In the genomic region with DNA sequence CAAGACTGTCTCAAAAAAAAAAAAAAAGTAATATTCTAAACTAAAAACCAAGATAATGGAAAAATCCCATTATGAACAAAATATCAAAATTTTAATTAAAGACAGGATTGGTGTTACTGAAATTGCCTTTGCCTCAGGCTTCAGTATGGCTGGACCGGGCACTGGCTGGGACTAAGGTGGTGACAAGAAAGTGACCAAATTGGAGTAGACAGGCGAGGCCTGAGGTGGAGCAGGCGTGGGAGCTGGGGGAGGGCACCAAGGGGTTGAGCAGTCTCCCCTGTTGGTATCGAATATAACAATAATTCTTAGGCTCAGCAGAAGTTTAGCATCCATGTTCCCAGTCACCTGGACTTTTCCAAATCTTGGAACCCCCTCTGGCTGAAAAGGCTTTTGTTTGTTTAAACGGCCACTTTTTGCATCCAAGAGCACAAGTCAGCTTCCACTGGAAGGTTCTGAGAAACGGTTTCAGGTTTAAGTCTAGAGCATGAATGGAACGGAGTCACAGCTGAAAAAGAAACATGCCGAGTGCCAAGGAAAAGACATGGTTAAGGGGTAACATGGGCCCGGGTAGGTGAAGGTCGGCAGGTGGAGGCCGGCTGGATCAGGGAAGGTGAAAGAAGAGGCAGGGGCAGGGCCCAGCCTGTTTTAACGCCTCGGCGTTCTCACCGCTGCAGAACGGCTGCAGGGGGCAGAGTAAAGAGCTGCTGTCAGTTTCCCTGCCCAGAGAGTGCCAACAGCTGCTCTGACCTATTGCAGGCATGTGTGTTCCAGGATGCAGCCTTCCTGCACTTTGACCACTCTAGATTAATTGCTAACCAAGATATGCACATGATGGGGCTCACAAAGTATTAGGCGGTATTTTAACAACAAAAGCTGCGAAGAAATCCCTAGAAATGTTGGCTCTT, we compare ENCODE assay signal across 8 cellular contexts. TPM values are rescaled to one million over a fixed set of nuclear protein-coding genes. Genes with fewer than 3 reads are reported as not detected.
DNase-seq lines count a peak whose midpoint lies in the region; ATAC-seq and TF ChIP-seq lines count a peak whose summit lies in the region.

No MANE protein-coding gene starts in this region.

- peaks cover 10 to 66% (median 47%) of the 10 kb centered on the region in 4 donors for H3K4me1 Mint-ChIP-seq in CD4-positive, CD25-positive, alpha-beta regulatory T cell
- peaks cover 4% of the 10 kb centered on the region for H3K4me1 Mint-ChIP-seq in glutamatergic neuron (ENCODE audit: low read depth, unreplicated experiment)

- no peaks in the 10 kb centered on the region for H3K9me3 ChIP-seq in CD4-positive, CD25-positive, alpha-beta regulatory T cell (ENCODE audit: control insufficient read depth in 2 of 2, low read length in 2 of 2)
- H3K9me3 ChIP-seq in osteoblast (ENCODE audit: low read depth, low read length), result no peaks in the 10 kb centered on the region
- H3K9me3 ChIP-seq in vagina, result no peaks in the 10 kb centered on the region

- peak overlapping the region; percentile 88 for H3K4me3 ChIP-seq in CD4-positive, CD25-positive, alpha-beta regulatory T cell (ENCODE audit: low read depth, low read length)
- H3K4me3 ChIP-seq in osteoblast (ENCODE audit: insufficient read depth, low read length) (peak overlapping the region; percentile 89), vagina (peak overlapping the region; percentile 75 to 82)

- H3K27me3 Mint-ChIP-seq in CD4-positive, CD25-positive, alpha-beta regulatory T cell, result peaks cover 4% of the 10 kb centered on the region
- H3K27me3 Mint-ChIP-seq in glutamatergic neuron (ENCODE audit: unreplicated experiment), result peaks cover 6% of the 10 kb centered on the region

- H3K36me3 ChIP-seq in CD4-positive, CD25-positive, alpha-beta regulatory T cell (ENCODE audit: control insufficient read depth, insufficient read depth, low read length), result no peaks in the 10 kb centered on the region
- no peaks in the 10 kb centered on the region for H3K36me3 ChIP-seq in osteoblast (ENCODE audit: insufficient read depth, low read length)
- H3K36me3 ChIP-seq in vagina, result no peaks in the 10 kb centered on the region

- H3K9me3 Mint-ChIP-seq in CD4-positive, CD25-positive, alpha-beta regulatory T cell, result no peaks in the 10 kb centered on the region
- H3K9me3 Mint-ChIP-seq in glutamatergic neuron (ENCODE audit: unreplicated experiment), result peaks cover 7% of the 10 kb centered on the region

- no peak for TF ChIP-seq CTCF in glutamatergic neuron (IDR thresholded peaks at IDR 0.05; ENCODE audit: partially characterized antibody, unreplicated experiment)
- TF ChIP-seq CTCF in osteoblast (IDR thresholded peaks at IDR 0.05; ENCODE audit: extremely low read depth, low read depth, low read length), result peak; percentile 11
- no peak for TF ChIP-seq CTCF in vagina (IDR thresholded peaks at IDR 0.05)

- peak; percentile 50 for ATAC-seq in CD4-positive, CD25-positive, alpha-beta regulatory T cell (ENCODE audit: low read depth in 2 of 2)
- ATAC-seq in GM19372 (IDR thresholded peaks at IDR 0.05; ENCODE audit: low read depth, unreplicated experiment) (peak; percentile 54), HG03442 (IDR thresholded peaks at IDR 0.05; ENCODE audit: unreplicated experiment) (peak; percentile 51)

- peaks cover 6% of the 10 kb centered on the region for H3K36me3 Mint-ChIP-seq in CD4-positive, CD25-positive, alpha-beta regulatory T cell
- no peaks in the 10 kb centered on the region for H3K36me3 Mint-ChIP-seq in glutamatergic neuron (ENCODE audit: unreplicated experiment)

- H3K79me2 ChIP-seq in osteoblast (ENCODE audit: insufficient read depth, low read length), result no peaks in the 10 kb centered on the region

- H3K4me3 Mint-ChIP-seq in CD4-positive, CD25-positive, alpha-beta regulatory T cell, result peak overlapping the region; percentile 89 to 97 (median 92)
- H3K4me3 Mint-ChIP-seq in glutamatergic neuron (ENCODE audit: unreplicated experiment), result peak overlapping the region; percentile 85

- H3K27ac Mint-ChIP-seq in CD4-positive, CD25-positive, alpha-beta regulatory T cell, result peak overlapping the region; percentile 80 to 90 (median 90)
- peak overlapping the region; percentile 86 for H3K27ac Mint-ChIP-seq in glutamatergic neuron (ENCODE audit: unreplicated experiment)

- H3K27ac ChIP-seq in CD4-positive, CD25-positive, alpha-beta regulatory T cell (ENCODE audit: insufficient read depth, low read length, poor library complexity, severe bottlenecking), result peak overlapping the region; percentile 82
- H3K27ac ChIP-seq in osteoblast (ENCODE audit: low read depth, low read length) (no peak overlapping the region), vagina (peak overlapping the region; percentile 54)

- intact Hi-C loops in vagina (cut with DNase I), result no loop called here

- no peak for TF ChIP-seq POLR2A in vagina (IDR thresholded peaks at IDR 0.05)

- H4K20me1 ChIP-seq in osteoblast (ENCODE audit: insufficient read depth, low read length), result no peaks in the 10 kb centered on the region

- DNase-seq in CD4-positive, CD25-positive, alpha-beta regulatory T cell, result peak in 2 of 3 donors; percentile 26 to 77
- DNase-seq in OCI-M1 (lab: John Stamatoyannopoulos, UW), result peak; percentile 75
- peak; percentile 21 for DNase-seq in activated T-helper 9 cell treated with anti-CD3 and anti-CD28 coated beads, Interleukin-2, amount 50 U/mL, for 16 hours (ENCODE audit: low read depth)
- DNase-seq in glutamatergic neuron, result peak; percentile 44
- peak; percentile 80 for DNase-seq in osteoblast (ENCODE audit: insufficient read length, low spot score, missing footprints)
- DNase-seq in vagina (ENCODE audit: extremely low spot score in 2 of 2), result no peak

- H3K4me1 ChIP-seq in CD4-positive, CD25-positive, alpha-beta regulatory T cell (ENCODE audit: control insufficient read depth, insufficient read depth, low read length, poor library complexity, severe bottlenecking), result peaks cover 25% of the 10 kb centered on the region
- H3K4me1 ChIP-seq in osteoblast (ENCODE audit: insufficient read depth, low read length) (peaks cover 10% of the 10 kb centered on the region), vagina (peaks cover 7% of the 10 kb centered on the region)

- peak overlapping the region; percentile 97 for H3K4me2 ChIP-seq in osteoblast (ENCODE audit: insufficient read depth, low read length)

- peak overlapping the region; percentile 73 for H2AFZ ChIP-seq in osteoblast (ENCODE audit: low read length)

- no peaks in the 10 kb centered on the region for H3K27me3 ChIP-seq in CD4-positive, CD25-positive, alpha-beta regulatory T cell (ENCODE audit: control insufficient read depth, insufficient read depth, low read length)
- H3K27me3 ChIP-seq in osteoblast (ENCODE audit: insufficient read depth, low read length), result peaks cover 4% of the 10 kb centered on the region
- no peaks in the 10 kb centered on the region for H3K27me3 ChIP-seq in vagina

RNA-seq across cellular contexts. Expression of a gene that starts 0.8 kb away (rescaled TPM):
- total RNA-seq in CD4-positive, CD25-positive, alpha-beta regulatory T cell, result 12.0 TPM
- 10 to 100 TPM; 15.3 to 17.7 (median 16.6) TPM for polyA plus RNA-seq in CD4-positive, CD25-positive, alpha-beta regulatory T cell
- total RNA-seq in glutamatergic neuron (ENCODE audit: unreplicated experiment), result 4.6 TPM
- total RNA-seq in osteoblast, result 1.1 and 1.2 TPM in 2 replicates
- 8.8 TPM for total RNA-seq in vagina

Comparison
In these comparisons a context has a peak if more than half of its experiments do, and no peak if none do; other contexts are left out.
1. DNase-seq: peak in CD4-positive, CD25-positive, alpha-beta regulatory T cell (2 of 3), OCI-M1 (single experiment), activated T-helper 9 cell treated with anti-CD3 and anti-CD28 coated beads, Interleukin-2, amount 50 U/mL, for 16 hours (single experiment), glutamatergic neuron (single experiment) and osteoblast (single experiment); none in vagina (0 of 2).
2. Peak in every context shown above with its lines, with median percentiles within 50 percentile points of each other: ATAC-seq and H3K4me3 ChIP-seq.